12 cellular contexts compared by ENCODE assay signal in genomic region chr5:73115399-73116051, GRCh38. TPM values are rescaled to one million over a fixed set of nuclear protein-coding genes. Genes with fewer than 3 reads are reported as not detected.
DNase-seq lines count a peak whose midpoint lies in the region; ATAC-seq, FAIRE-seq and TF ChIP-seq lines count a peak whose summit lies in the region.
"Had no signal": no experiment of that assay in that cellular context is flagged by ENCODE, and none has a peak within 500 bp of the region (broad histone marks: within the 10 kb centered on the region; RNA-seq: fewer than 3 reads in every experiment).

No MANE protein-coding gene starts in this region.

- peak; percentile 83 for DNase-seq in AG09309 (ENCODE audit: low read depth)
- DNase-seq in M059J (ENCODE audit: low read depth): peak; percentile 93
- peak; percentile 27 to 88 for DNase-seq in cardiac fibroblast (ENCODE audit: low read depth in 2 of 2)
- DNase-seq in mucosa of descending colon: no peak
- no peak for DNase-seq in cerebellum (ENCODE audit: low spot score)
- DNase-seq in GM19239 (ENCODE audit: insufficient read length, low spot score): no peak
- DNase-seq: erythroblast; NCI-H1417 treated with DMSO at 0.1 percent for 48 hours; stimulated activated naive CD8-positive, alpha-beta T cell treated with anti-CD3 and anti-CD28 coated beads, Interleukin-15, Interleukin-2, amounts not matched to agents 100 U/mL and 50 U/mL, for 24 hours had no signal

- no peaks in the 10 kb centered on the region for H3K36me3 ChIP-seq in mucosa of descending colon (ENCODE audit: low read depth)
- H3K36me3 ChIP-seq: neural progenitor cell had no signal

- no peaks in the 10 kb centered on the region for H3K9me3 ChIP-seq in mucosa of descending colon

- FAIRE-seq in GM19239 (lab: Jason Lieb, UNC): no peak

- intact Hi-C loops in mucosa of descending colon (cut with DNase I, micrococcal nuclease): no loop called here

- H3K4me3 ChIP-seq in AG09309 (ENCODE audit: control insufficient read depth, low read depth, low read length): no peak overlapping the region
- H3K4me3 ChIP-seq in cardiac fibroblast (replicated peaks in 1 of 2; ENCODE audit: low read depth in 2 of 2, low read length in 2 of 2): no peak overlapping the region
- H3K4me3 ChIP-seq in mucosa of descending colon: no peak overlapping the region
- H3K4me3 ChIP-seq: neural progenitor cell had no signal

- ATAC-seq in mucosa of descending colon (peak; percentile 6), GM21723 (IDR thresholded peaks at IDR 0.05; ENCODE audit: unreplicated experiment) (no peak), GM18505 (IDR thresholded peaks at IDR 0.05; ENCODE audit: unreplicated experiment) (no peak)
- ATAC-seq: stimulated activated naive CD8-positive, alpha-beta T cell treated with anti-CD3 and anti-CD28 coated beads, Interleukin-15, Interleukin-2, amounts not matched to agents 100 U/mL and 50 U/mL, for 24 hours had no signal

- no peak for TF ChIP-seq POLR2A in GM18505 (IDR thresholded peaks at IDR 0.05; ENCODE audit: borderline replicate concordance, extremely low read depth, insufficient read depth, insufficient read length)

- peak; percentile 11 for TF ChIP-seq CTCF in AG09309 (IDR thresholded peaks at IDR 0.05; ENCODE audit: control insufficient read depth, insufficient read depth, low read depth, low read length, missing control alignments)
- no peak for TF ChIP-seq CTCF in cardiac fibroblast (IDR thresholded peaks at IDR 0.05; ENCODE audit: low read depth, low read length)
- TF ChIP-seq CTCF in mucosa of descending colon (IDR thresholded peaks at IDR 0.05): no peak

- H3K4me1 ChIP-seq in mucosa of descending colon (ENCODE audit: low read depth): peaks cover 35% of the 10 kb centered on the region
- H3K4me1 ChIP-seq: neural progenitor cell had no signal

RNA-seq across cellular contexts. Expression of gene TMEM171, which starts 4.8 kb away (rescaled TPM):
- 0.64 and 2.1 TPM in 2 replicates for total RNA-seq in M059J (2014; rRNA removed; shearing (Covaris generic))
- 100 to 1,000 TPM in 1 of 3 donors, 10 to 100 TPM in 2; 34.5 to 101 (median 70.9) TPM for total RNA-seq in mucosa of descending colon
- 0.27 TPM for total RNA-seq in cerebellum

RNA-seq across cellular contexts. Expression of gene TMEM174, which starts 57.5 kb away (rescaled TPM):
- not detected in 2 replicates for total RNA-seq in M059J (2014; rRNA removed; shearing (Covaris generic))
- total RNA-seq in mucosa of descending colon (not detected), cerebellum (not detected)

Comparison
In these comparisons a context has a peak if more than half of its experiments do, and no peak if none do; other contexts are left out.
1. DNase-seq: peak in AG09309 (single experiment), M059J (single experiment) and cardiac fibroblast (2 of 2); none in mucosa of descending colon (0 of 3), cerebellum (single experiment) and GM19239 (single experiment).
2. RNA of gene TMEM171, which starts 4.8 kb away (total RNA-seq): 34.5 to 101 TPM in mucosa of descending colon; 0.64 to 2.1 TPM in M059J and 0.27 TPM in cerebellum (single experiment); every median in the first group is over 10 times any median in the second.